In the genomic region with DNA sequence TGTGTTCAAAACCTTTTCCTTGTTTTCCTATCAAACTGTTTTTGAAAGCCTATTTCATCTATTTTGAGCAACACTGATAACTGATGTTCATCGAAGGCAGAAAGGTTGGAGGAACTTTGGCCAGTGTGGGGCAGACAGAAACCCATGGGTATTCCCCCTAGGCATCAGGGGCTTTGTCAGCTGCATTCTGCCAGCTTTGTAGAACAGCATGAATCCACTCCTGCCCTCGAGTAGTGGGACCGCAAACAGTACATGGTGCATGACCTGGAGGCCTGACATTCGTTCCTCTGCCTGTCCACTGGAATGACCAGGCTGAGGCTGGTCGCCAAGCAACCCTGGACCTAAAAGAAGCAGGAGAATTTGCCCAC, we compare ENCODE assay signal across 17 cellular contexts. TPM values are rescaled to one million over a fixed set of nuclear protein-coding genes. Genes with fewer than 3 reads are reported as not detected.
DNase-seq lines count a peak whose midpoint lies in the region; ATAC-seq and TF ChIP-seq lines count a peak whose summit lies in the region.
"Had no signal": no experiment of that assay in that cellular context is flagged by ENCODE, and none has a peak within 500 bp of the region (broad histone marks: within the 10 kb centered on the region; RNA-seq: fewer than 3 reads in every experiment).

No MANE protein-coding gene starts in this region.

- H2AFZ ChIP-seq in neural progenitor cell (replicated peaks) = no peak overlapping the region

- H3K79me2 ChIP-seq in neural progenitor cell (ENCODE audit: low read depth) = no peaks in the 10 kb centered on the region

- H3K4me3 ChIP-seq in neural progenitor cell (no peak overlapping the region), testis (no peak overlapping the region)
- H3K4me3 ChIP-seq: HAP-1, K562 had no signal

- ATAC-seq in GM19463 (IDR thresholded peaks at IDR 0.05; ENCODE audit: unreplicated experiment) (peak; percentile 44), HG03039 (IDR thresholded peaks at IDR 0.05; ENCODE audit: unreplicated experiment) (no peak)
- ATAC-seq in activated naive CD8-positive, alpha-beta T cell treated with anti-CD3 and anti-CD28 coated beads, Interleukin-2, amount 50 U/mL, for 24 hours = no peak
- ATAC-seq: CD8-positive, alpha-beta T cell; K562 had no signal

- H3K36me3 ChIP-seq in neural progenitor cell (no peaks in the 10 kb centered on the region), testis (ENCODE audit: low read depth, missing control alignments) (no peaks in the 10 kb centered on the region)
- H3K36me3 ChIP-seq: BE2C, HAP-1 had no signal

- H3K27me3 ChIP-seq in neural progenitor cell (no peaks in the 10 kb centered on the region), testis (no peaks in the 10 kb centered on the region)
- H3K27me3 ChIP-seq: BE2C had no signal

- H3F3A ChIP-seq in neural progenitor cell (ENCODE audit: low read depth) = no peaks in the 10 kb centered on the region

- no peak for TF ChIP-seq CTCF in VCaP (conservative IDR thresholded peaks at IDR 0.05)
- TF ChIP-seq CTCF in neural progenitor cell (IDR thresholded peaks at IDR 0.05) = no peak
- TF ChIP-seq CTCF in testis (IDR thresholded peaks at IDR 0.05) = no peak

- H3K4me1 ChIP-seq in neural progenitor cell = no peaks in the 10 kb centered on the region
- peaks cover 14% of the 10 kb centered on the region for H3K4me1 ChIP-seq in testis
- H3K4me1 ChIP-seq: HAP-1 had no signal

- H3K27ac Mint-ChIP-seq in neural progenitor cell = peak overlapping the region; percentile 38
- no peak overlapping the region for H3K27ac Mint-ChIP-seq in activated naive CD8-positive, alpha-beta T cell treated with anti-CD3 and anti-CD28 coated beads, Interleukin-2, amount 50 U/mL, for 24 hours
- H3K27ac Mint-ChIP-seq: CD8-positive, alpha-beta T cell had no signal

- no peaks in the 10 kb centered on the region for H3K36me3 Mint-ChIP-seq in neural progenitor cell
- no peaks in the 10 kb centered on the region for H3K36me3 Mint-ChIP-seq in activated naive CD8-positive, alpha-beta T cell treated with anti-CD3 and anti-CD28 coated beads, Interleukin-2, amount 50 U/mL, for 24 hours (ENCODE audit: low read depth)

- H3K27me3 Mint-ChIP-seq in neural progenitor cell (ENCODE audit: insufficient read depth, low read depth) = no peaks in the 10 kb centered on the region
- no peaks in the 10 kb centered on the region for H3K27me3 Mint-ChIP-seq in activated naive CD8-positive, alpha-beta T cell treated with anti-CD3 and anti-CD28 coated beads, Interleukin-2, amount 50 U/mL, for 24 hours

- H3K4me1 Mint-ChIP-seq in neural progenitor cell = peaks cover 19% of the 10 kb centered on the region
- peaks cover 29% of the 10 kb centered on the region for H3K4me1 Mint-ChIP-seq in activated naive CD8-positive, alpha-beta T cell treated with anti-CD3 and anti-CD28 coated beads, Interleukin-2, amount 50 U/mL, for 24 hours

- 48 to 69% methylated on average over 5 of the region's 5 CpGs for WGBS in testis, 2 donors

- H4K20me1 ChIP-seq in neural progenitor cell (ENCODE audit: low read depth) = no peaks in the 10 kb centered on the region

- no peak overlapping the region for H3K4me3 Mint-ChIP-seq in neural progenitor cell
- no peak overlapping the region for H3K4me3 Mint-ChIP-seq in activated naive CD8-positive, alpha-beta T cell treated with anti-CD3 and anti-CD28 coated beads, Interleukin-2, amount 50 U/mL, for 24 hours
- H3K4me3 Mint-ChIP-seq: CD8-positive, alpha-beta T cell had no signal

- no peak overlapping the region for H3K9ac ChIP-seq in neural progenitor cell

- H3K27ac ChIP-seq in VCaP (peak overlapping the region; percentile 43), neural progenitor cell (no peak overlapping the region), testis (peak overlapping the region in 1 of 2 donors; percentile 61)
- H3K27ac ChIP-seq: C4-2B had no signal

- H3K9me3 ChIP-seq in neural progenitor cell (ENCODE audit: low read depth) (no peaks in the 10 kb centered on the region), testis (no peaks in the 10 kb centered on the region)
- H3K9me3 ChIP-seq: BE2C, HAP-1 had no signal

- intact Hi-C loops in testis (cut with DNase I; ENCODE audit: low total_unique reads) = no loop called here

- no peaks in the 10 kb centered on the region for H3K9me3 Mint-ChIP-seq in neural progenitor cell
- no peaks in the 10 kb centered on the region for H3K9me3 Mint-ChIP-seq in activated naive CD8-positive, alpha-beta T cell treated with anti-CD3 and anti-CD28 coated beads, Interleukin-2, amount 50 U/mL, for 24 hours
- H3K9me3 Mint-ChIP-seq: CD8-positive, alpha-beta T cell had no signal

- H3K4me2 ChIP-seq in neural progenitor cell = no peak overlapping the region

- no peak for TF ChIP-seq POLR2A in testis (IDR thresholded peaks at IDR 0.05)

- DNase-seq in neural progenitor cell (ENCODE audit: low spot score) (no peak), testis (peak; percentile 63), HCEC 1CT (no peak)
- no peak for DNase-seq in activated naive CD8-positive, alpha-beta T cell treated with anti-CD3 and anti-CD28 coated beads, Interleukin-2, amount 50 U/mL, for 24 hours
- DNase-seq: ACHN; BE2C; Calu3; CD8-positive, alpha-beta T cell; DMS79 treated with DMSO at 0.1 percent for 48 hours; GF-D8; IMR-90 had no signal

RNA-seq across cellular contexts. Expression of gene ARHGAP26, which starts 22.7 kb away (rescaled TPM):
- total RNA-seq in neural progenitor cell (ENCODE audit: low replicate concordance) (7.0 and 14.5 TPM in 2 replicates), testis (10 to 100 TPM; 95.7 to 98.7 TPM)
- 33.8 TPM for polyA plus RNA-seq in testis (ENCODE audit: insufficient read depth, low read depth, low replicate concordance)
